In the genomic region with DNA sequence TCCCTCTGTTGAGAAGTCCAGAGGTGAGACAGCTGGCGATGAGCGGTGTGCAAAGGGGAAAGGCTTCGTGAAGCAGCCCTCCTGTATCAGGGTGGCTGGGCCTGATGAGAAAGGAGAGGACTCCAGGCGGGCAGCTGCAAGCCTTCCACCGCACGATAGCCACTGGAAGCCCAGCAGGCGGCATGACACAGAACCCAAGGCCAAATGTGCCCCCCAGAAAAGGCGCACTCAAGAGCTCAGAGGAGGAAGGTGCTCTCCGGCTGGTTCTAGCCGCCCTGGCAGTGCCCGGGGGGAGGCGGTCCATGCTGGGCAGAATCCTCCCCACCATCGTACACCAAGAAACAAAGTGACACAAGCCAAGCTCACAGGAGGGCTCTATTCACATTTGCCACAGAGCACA, we compare ENCODE assay signal across 29 cellular contexts.
"Had no signal": no experiment of that assay in that cellular context is flagged by ENCODE, and none has a peak within 500 bp of the region (broad histone marks: within the 10 kb centered on the region; RNA-seq: fewer than 3 reads in every experiment).

No MANE protein-coding gene starts in this region.

- H3K27me3 Mint-ChIP-seq: activated B cell treated with CpG ODN at 0.5 μM for 24 hours; activated CD4-positive, alpha-beta memory T cell treated with anti-CD3 and anti-CD28 coated beads for 36 hours; activated CD4-positive, alpha-beta T cell treated with anti-CD3 and anti-CD28 coated beads, Interleukin-2, amount 10 ng/mL, durations not matched to agents 24 days and 14 days; activated CD8-positive, alpha-beta memory T cell treated with anti-CD3 and anti-CD28 coated beads, Interleukin-2, amount 10 ng/mL, durations not matched to agents 7 days and 5 days; activated naive CD8-positive, alpha-beta T cell treated with anti-CD3 and anti-CD28 coated beads, Interleukin-2, amount 10 ng/mL, durations not matched to agents 7 days and 5 days; brain; central memory CD8-positive, alpha-beta T cell; dendritic cell treated with granulocyte-macrophage colony-stimulating factor and Interleukin-4, amounts not matched to agents 40 ng/mL and 50 ng/mL, for 4 days; T-cell had no signal

- DNase-seq: activated B cell treated with CpG ODN at 0.5 μM for 24 hours; activated CD4-positive, alpha-beta memory T cell treated with anti-CD3 and anti-CD28 coated beads for 36 hours; activated CD4-positive, alpha-beta T cell treated with anti-CD3 and anti-CD28 coated beads, Interleukin-2, amount 10 ng/mL, durations not matched to agents 24 days and 14 days; activated CD8-positive, alpha-beta memory T cell treated with anti-CD3 and anti-CD28 coated beads, Interleukin-2, amount 10 ng/mL, durations not matched to agents 7 days and 5 days; activated CD8-positive, alpha-beta memory T cell treated with anti-CD3 and anti-CD28 coated beads, Interleukin-2, amount 50 U/mL, for 4 hours; activated CD8-positive, alpha-beta T cell treated with anti-CD3 and anti-CD28 coated beads, Interleukin-2, amount 10 ng/mL, durations not matched to agents 7 days and 5 days; activated effector memory CD4-positive, alpha-beta T cell treated with anti-CD3 and anti-CD28 coated beads, Interleukin-2, amount 50 U/mL, for 16 hours; activated naive CD4-positive, alpha-beta T cell treated with anti-CD3 and anti-CD28 coated beads for 36 hours; activated naive CD8-positive, alpha-beta T cell treated with anti-CD3 and anti-CD28 coated beads, Interleukin-2, amount 10 ng/mL, durations not matched to agents 7 days and 5 days; activated T-cell treated with anti-CD3 and anti-CD28 coated beads, Interleukin-2, amount 50 U/mL, for 1 hour; activated T-cell treated with anti-CD3 and anti-CD28 coated beads, Interleukin-2, amount 50 U/mL, for 48 hours; dorsolateral prefrontal cortex; effector memory CD4-positive, alpha-beta T cell; erythroblast; foreskin keratinocyte; gastrocnemius medialis; SW 1271; T-cell; T1000; WERI-Rb-1 had no signal

- ATAC-seq: activated CD4-positive, CD25-positive, alpha-beta regulatory T cell treated with anti-CD3 and anti-CD28 coated beads, Interleukin-2, amount 50 U/mL, for 24 hours; activated CD8-positive, alpha-beta memory T cell treated with anti-CD3 and anti-CD28 coated beads, Interleukin-2, amount 10 ng/mL, durations not matched to agents 7 days and 5 days; activated CD8-positive, alpha-beta T cell treated with anti-CD3 and anti-CD28 coated beads, Interleukin-2, amount 10 ng/mL, durations not matched to agents 7 days and 5 days; activated naive CD4-positive, alpha-beta T cell treated with anti-CD3 and anti-CD28 coated beads, Interleukin-2, amount 50 U/mL, for 72 hours; foreskin keratinocyte; gastrocnemius medialis; T-cell had no signal

- H3K4me1 Mint-ChIP-seq: activated B cell treated with CpG ODN at 0.5 μM for 24 hours; activated CD4-positive, alpha-beta T cell treated with anti-CD3 and anti-CD28 coated beads, Interleukin-2, amount 10 ng/mL, durations not matched to agents 24 days and 14 days; activated CD8-positive, alpha-beta memory T cell treated with anti-CD3 and anti-CD28 coated beads, Interleukin-2, amount 10 ng/mL, durations not matched to agents 7 days and 5 days; brain; central memory CD8-positive, alpha-beta T cell; T-cell had no signal

- H3K4me3 Mint-ChIP-seq: activated B cell treated with CpG ODN at 0.5 μM for 24 hours; activated CD4-positive, alpha-beta memory T cell treated with anti-CD3 and anti-CD28 coated beads for 36 hours; activated CD4-positive, alpha-beta T cell treated with anti-CD3 and anti-CD28 coated beads, Interleukin-2, amount 10 ng/mL, durations not matched to agents 24 days and 14 days; activated CD8-positive, alpha-beta memory T cell treated with anti-CD3 and anti-CD28 coated beads, Interleukin-2, amount 10 ng/mL, durations not matched to agents 7 days and 5 days; activated CD8-positive, alpha-beta T cell treated with anti-CD3 and anti-CD28 coated beads, Interleukin-2, amount 10 ng/mL, durations not matched to agents 7 days and 5 days; activated naive CD4-positive, alpha-beta T cell treated with anti-CD3 and anti-CD28 coated beads for 36 hours; activated naive CD8-positive, alpha-beta T cell treated with anti-CD3 and anti-CD28 coated beads, Interleukin-2, amount 10 ng/mL, durations not matched to agents 7 days and 5 days; activated T-helper 1 cell treated with anti-CD3 and anti-CD28 coated beads, Interleukin-12 subunit alpha, Interleukin-12 subunit beta, Interleukin-2, Interleukin-4 antibody, amounts not matched to agents 30 ng/mL and 10 ng/mL and 1 ng/mL, durations not matched to agents 14 hours and 24 hours and 36 hours; brain; central memory CD8-positive, alpha-beta T cell; dendritic cell treated with granulocyte-macrophage colony-stimulating factor and Interleukin-4, amounts not matched to agents 40 ng/mL and 50 ng/mL, for 4 days; T-cell; T-helper 1 cell treated with Interleukin-12 subunit alpha and Interleukin-12 subunit beta and Interleukin-4 antibody, amounts not matched to agents 30 μg/mL and 1 μg/mL, for 36 hours; T-helper 2 cell treated with Interferon-gamma antibody and Interleukin-4, amounts not matched to agents 5 μg/mL and 100 μg/mL, for 36 hours had no signal

- H3K9me3 Mint-ChIP-seq: activated T-helper 2 cell treated with anti-CD3 and anti-CD28 coated beads, Interferon-gamma antibody, Interleukin-2, Interleukin-4, amounts not matched to agents 10 μg/mL and 5 μg/mL and 100 μg/mL, durations not matched to agents 14 hours and 24 hours and 36 hours; central memory CD8-positive, alpha-beta T cell had no signal

- H3K27ac Mint-ChIP-seq: activated B cell treated with CpG ODN at 0.5 μM for 24 hours; activated CD4-positive, alpha-beta memory T cell treated with anti-CD3 and anti-CD28 coated beads for 36 hours; activated CD4-positive, alpha-beta T cell treated with anti-CD3 and anti-CD28 coated beads, Interleukin-2, amount 10 ng/mL, durations not matched to agents 24 days and 14 days; activated CD8-positive, alpha-beta memory T cell treated with anti-CD3 and anti-CD28 coated beads, Interleukin-2, amount 10 ng/mL, durations not matched to agents 7 days and 5 days; activated CD8-positive, alpha-beta T cell treated with anti-CD3 and anti-CD28 coated beads, Interleukin-2, amount 10 ng/mL, durations not matched to agents 7 days and 5 days; activated naive CD4-positive, alpha-beta T cell treated with anti-CD3 and anti-CD28 coated beads for 36 hours; activated naive CD8-positive, alpha-beta T cell treated with anti-CD3 and anti-CD28 coated beads, Interleukin-2, amount 10 ng/mL, durations not matched to agents 7 days and 5 days; activated T-helper 1 cell treated with anti-CD3 and anti-CD28 coated beads, Interleukin-12 subunit alpha, Interleukin-12 subunit beta, Interleukin-2, Interleukin-4 antibody, amounts not matched to agents 30 ng/mL and 10 ng/mL and 1 ng/mL, durations not matched to agents 14 hours and 24 hours and 36 hours; activated T-helper 2 cell treated with anti-CD3 and anti-CD28 coated beads, Interferon-gamma antibody, Interleukin-2, Interleukin-4, amounts not matched to agents 10 μg/mL and 5 μg/mL and 100 μg/mL, durations not matched to agents 14 hours and 24 hours and 36 hours; brain; dendritic cell treated with granulocyte-macrophage colony-stimulating factor and Interleukin-4, amounts not matched to agents 40 ng/mL and 50 ng/mL, for 4 days; T-cell; T-helper 1 cell treated with Interleukin-12 subunit alpha and Interleukin-12 subunit beta and Interleukin-4 antibody, amounts not matched to agents 30 μg/mL and 1 μg/mL, for 36 hours; T-helper 2 cell treated with Interferon-gamma antibody and Interleukin-4, amounts not matched to agents 5 μg/mL and 100 μg/mL, for 36 hours had no signal
